ENCODE assay signal across 9 cellular contexts in genomic region chr12:49537231-49537708, GRCh38. TPM values are rescaled to one million over a fixed set of nuclear protein-coding genes. Genes with fewer than 3 reads are reported as not detected.
DNase-seq lines count a peak whose midpoint lies in the region; ATAC-seq and TF ChIP-seq lines count a peak whose summit lies in the region.
"Had no signal": no experiment of that assay in that cellular context is flagged by ENCODE, and none has a peak within 500 bp of the region (broad histone marks: within the 10 kb centered on the region; RNA-seq: fewer than 3 reads in every experiment).

No MANE protein-coding gene starts in this region.

- no peaks in the 10 kb centered on the region for H3K27me3 ChIP-seq in CD8-positive, alpha-beta T cell (ENCODE audit: insufficient read depth, low read length)
- H3K27me3 ChIP-seq in KMS-11 (ENCODE audit: insufficient read depth, low read depth), result peaks cover 28% of the 10 kb centered on the region
- peaks cover 78% of the 10 kb centered on the region for H3K27me3 ChIP-seq in ectodermal cell (ENCODE audit: control insufficient read depth, insufficient read depth, low read length, poor library complexity, severe bottlenecking)
- peaks cover 80% of the 10 kb centered on the region for H3K27me3 ChIP-seq in neural progenitor cell

- CTCF ChIA-PET in CD8-positive, alpha-beta T cell (lab: Charles Lee), result interaction anchor here (3.0 kb wide), 1 partner anchor 179 kb away, joined by 13 read pairs; no protein-coding TSS in a partner anchor

- H3K9me3 Mint-ChIP-seq in CD8-positive, alpha-beta T cell, result no peaks in the 10 kb centered on the region
- H3K9me3 Mint-ChIP-seq in neural progenitor cell, result no peaks in the 10 kb centered on the region

- no peak for ATAC-seq in CD8-positive, alpha-beta T cell
- ATAC-seq in HG02938 (IDR thresholded peaks at IDR 0.05; ENCODE audit: unreplicated experiment) (no peak), HG02885 (IDR thresholded peaks at IDR 0.05; ENCODE audit: poor library complexity, unreplicated experiment) (no peak), GM21367 (IDR thresholded peaks at IDR 0.05; ENCODE audit: unreplicated experiment) (no peak), left colon (no peak)

- H3K9ac ChIP-seq in KMS-11 (no peak overlapping the region), neural progenitor cell (no peak overlapping the region)

- H3K79me2 ChIP-seq in KMS-11 (ENCODE audit: insufficient read depth, low read depth) (no peaks in the 10 kb centered on the region), neural progenitor cell (ENCODE audit: low read depth) (no peaks in the 10 kb centered on the region)

- no peaks in the 10 kb centered on the region for H4K20me1 ChIP-seq in KMS-11 (ENCODE audit: insufficient read depth)
- H4K20me1 ChIP-seq in neural progenitor cell (ENCODE audit: low read depth), result peaks cover 22% of the 10 kb centered on the region

- H3K9me3 ChIP-seq in CD8-positive, alpha-beta T cell (ENCODE audit: low read length), result no peaks in the 10 kb centered on the region
- H3K9me3 ChIP-seq in ectodermal cell (ENCODE audit: control insufficient read depth, low read length) (no peaks in the 10 kb centered on the region), neural progenitor cell (ENCODE audit: low read depth) (no peaks in the 10 kb centered on the region)

- DNase-seq in CD8-positive, alpha-beta T cell, result peak in 1 of 7 experiments; percentile 46
- DNase-seq in neural progenitor cell (ENCODE audit: low spot score) (no peak), left colon (no peak)

- POLR2A ChIA-PET in CD8-positive, alpha-beta T cell (lab: Charles Lee), result interaction anchor here (0.6 to 1.9 kb wide), 2 partner anchors 13 to 212 kb away, joined by 3 to 4 read pairs; no protein-coding TSS in a partner anchor

- peaks cover 32% of the 10 kb centered on the region for H3F3A ChIP-seq in neural progenitor cell (ENCODE audit: low read depth)

- WGBS in ectodermal cell, 2 experiments, result 26 to 33% methylated on average over 9 to 10 of the region's 10 CpGs

- peaks cover 21% of the 10 kb centered on the region for H3K4me1 Mint-ChIP-seq in CD8-positive, alpha-beta T cell (ENCODE audit: low read depth)
- peaks cover 22% of the 10 kb centered on the region for H3K4me1 Mint-ChIP-seq in neural progenitor cell

- TF ChIP-seq CTCF in CD8-positive, alpha-beta T cell (IDR thresholded peaks at IDR 0.05), result no peak
- TF ChIP-seq CTCF in KMS-11 (conservative IDR thresholded peaks at IDR 0.05; ENCODE audit: low read depth, low read length) (0 out of 2 replicates have a peak, but pooled peaks have one; percentile 2), neural progenitor cell (IDR thresholded peaks at IDR 0.05) (no peak)

- H3K4me3 Mint-ChIP-seq in CD8-positive, alpha-beta T cell, result peak overlapping the region; percentile 81
- H3K4me3 Mint-ChIP-seq in neural progenitor cell, result peak overlapping the region; percentile 82

- no peak overlapping the region for H3K27ac Mint-ChIP-seq in CD8-positive, alpha-beta T cell
- no peak overlapping the region for H3K27ac Mint-ChIP-seq in neural progenitor cell

- H3K36me3 Mint-ChIP-seq in CD8-positive, alpha-beta T cell, result no peaks in the 10 kb centered on the region
- H3K36me3 Mint-ChIP-seq in neural progenitor cell, result no peaks in the 10 kb centered on the region

- intact Hi-C loops in CD8-positive, alpha-beta T cell (cut with DNase I, micrococcal nuclease), result no loop called here
- intact Hi-C loops in left colon (cut with DNase I, micrococcal nuclease), result no loop called here

- H3K4me3 ChIP-seq in CD8-positive, alpha-beta T cell (ENCODE audit: low read depth, low read length), result peak overlapping the region; percentile 76
- H3K4me3 ChIP-seq in KMS-11 (IDR thresholded peaks at IDR 0.05; ENCODE audit: insufficient read depth, low read depth, low read length) (no peak overlapping the region), ectodermal cell (ENCODE audit: insufficient read depth, low read depth, low read length) (peak overlapping the region; percentile 25), neural progenitor cell (peak overlapping the region; percentile 49)
- H3K4me3 ChIP-seq: lung had no signal

- peaks cover 19% of the 10 kb centered on the region for H3K4me1 ChIP-seq in CD8-positive, alpha-beta T cell (ENCODE audit: insufficient read depth, low read length)
- H3K4me1 ChIP-seq in KMS-11 (ENCODE audit: low read depth, poor library complexity, severe bottlenecking) (peaks cover 27% of the 10 kb centered on the region), ectodermal cell (ENCODE audit: control insufficient read depth, insufficient read depth, low read length) (peaks cover 17% of the 10 kb centered on the region), neural progenitor cell (peaks cover 6% of the 10 kb centered on the region)

- H2AFZ ChIP-seq in KMS-11 (ENCODE audit: low read depth) (no peak overlapping the region), neural progenitor cell (replicated peaks) (peak overlapping the region; percentile 70)

- no peak overlapping the region for H3K27ac ChIP-seq in CD8-positive, alpha-beta T cell (ENCODE audit: low read depth, low read length)
- H3K27ac ChIP-seq in KMS-11 (no peak overlapping the region), ectodermal cell (ENCODE audit: insufficient read depth, low read depth, low read length, poor library complexity, severe bottlenecking) (no peak overlapping the region), neural progenitor cell (no peak overlapping the region)

- no peaks in the 10 kb centered on the region for H3K27me3 Mint-ChIP-seq in CD8-positive, alpha-beta T cell (ENCODE audit: low read depth)
- H3K27me3 Mint-ChIP-seq in neural progenitor cell (ENCODE audit: insufficient read depth, low read depth), result peaks cover 56% of the 10 kb centered on the region

- no peaks in the 10 kb centered on the region for H3K36me3 ChIP-seq in CD8-positive, alpha-beta T cell (ENCODE audit: insufficient read depth, low read length)
- H3K36me3 ChIP-seq in KMS-11 (ENCODE audit: insufficient read depth), result no peaks in the 10 kb centered on the region
- no peaks in the 10 kb centered on the region for H3K36me3 ChIP-seq in ectodermal cell (ENCODE audit: control insufficient read depth, insufficient read depth, low read length)
- H3K36me3 ChIP-seq in neural progenitor cell, result no peaks in the 10 kb centered on the region

- H3K4me2 ChIP-seq in KMS-11 (peak overlapping the region; percentile 93), neural progenitor cell (peak overlapping the region; percentile 89)

RNA-seq across cellular contexts. Expression of gene KCNH3, which starts 1.6 kb away (rescaled TPM):
- 1 to 10 TPM; 3.1 to 3.5 TPM for total RNA-seq in CD8-positive, alpha-beta T cell
- polyA plus RNA-seq in ectodermal cell (2013, experiment 1 of 4), result 0.50 TPM
- 0.34 TPM for polyA plus RNA-seq in ectodermal cell (2013, experiment 2 of 4)
- 0.27 TPM for polyA plus RNA-seq in ectodermal cell (2013, experiment 3 of 4)
- 0.41 TPM for polyA plus RNA-seq in ectodermal cell (2013, experiment 4 of 4)
- total RNA-seq in neural progenitor cell (ENCODE audit: low replicate concordance) (0.19 TPM in 1 of 2 replicates, not detected in the other), left colon (under 1 TPM in 1 of 2 donors, not detected in 1; 0.14 TPM)

RNA-seq across cellular contexts. Expression of gene MCRS1, which starts 30.7 kb away (rescaled TPM):
- total RNA-seq in CD8-positive, alpha-beta T cell, result 10 to 100 TPM; 63.7 to 70.9 TPM
- polyA plus RNA-seq in ectodermal cell (2013, experiment 1 of 4), result 95.7 TPM
- 93.9 TPM for polyA plus RNA-seq in ectodermal cell (2013, experiment 2 of 4)
- polyA plus RNA-seq in ectodermal cell (2013, experiment 3 of 4), result 66.5 TPM
- 71.4 TPM for polyA plus RNA-seq in ectodermal cell (2013, experiment 4 of 4)
- total RNA-seq in neural progenitor cell (ENCODE audit: low replicate concordance), result 62.4 and 91.5 TPM in 2 replicates
- 10 to 100 TPM; 62.3 to 66.1 TPM for total RNA-seq in left colon
